In genomic region chr11:45800261-45800660, GRCh38 we compare ENCODE assay signal across 7 cellular contexts.
"Had no signal": no experiment of that assay in that cellular context is flagged by ENCODE, and none has a peak within 500 bp of the region (broad histone marks: within the 10 kb centered on the region; RNA-seq: fewer than 3 reads in every experiment).

No MANE protein-coding gene starts in this region.

- FAIRE-seq: HTR-8/SVneo had no signal

- H3K27ac Mint-ChIP-seq: IgD-negative memory B cell had no signal

- H3K4me2 ChIP-seq: KMS-11 had no signal

- H3K36me3 Mint-ChIP-seq: IgD-negative memory B cell had no signal

- H3K27ac ChIP-seq: HL-60, KMS-11 had no signal

- DNase-seq: IMR-90, KBM-7, KG1 had no signal

- H3K27me3 Mint-ChIP-seq: IgD-negative memory B cell had no signal

- H3K9ac ChIP-seq: KMS-11 had no signal
